7 cellular contexts compared by ENCODE assay signal in the genomic region with DNA sequence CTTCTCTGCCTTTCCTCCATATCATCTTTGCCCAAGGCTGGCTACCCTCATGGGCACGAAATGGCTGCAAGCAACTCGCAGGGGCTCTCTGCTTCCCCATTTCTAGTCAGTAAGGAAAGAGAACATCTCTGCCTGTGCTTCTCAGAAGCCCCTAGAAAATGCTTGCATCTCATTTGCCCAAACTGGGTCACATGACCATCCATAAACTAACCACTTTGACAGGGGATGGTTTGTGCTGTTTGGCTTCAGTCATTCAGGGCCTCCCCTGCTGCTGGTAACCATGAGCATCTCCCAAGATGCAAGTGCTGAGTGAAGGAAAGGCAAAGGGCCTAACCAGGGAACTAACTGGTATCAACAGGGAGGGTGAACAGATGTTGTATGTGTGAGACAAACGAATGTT.
"Had no signal": no experiment of that assay in that cellular context is flagged by ENCODE, and none has a peak within 500 bp of the region (broad histone marks: within the 10 kb centered on the region; RNA-seq: fewer than 3 reads in every experiment).

No MANE protein-coding gene starts in this region.

- FAIRE-seq: H54, HTR-8/SVneo had no signal

- DNase-seq: GOT3, H9, HCEC 1CT, IMR-90, KBM-7 had no signal
